In genomic region chr7:66503551-66504031, GRCh38 we compare ENCODE assay signal across 17 cellular contexts.
"Had no signal": no experiment of that assay in that cellular context is flagged by ENCODE, and none has a peak within 500 bp of the region (broad histone marks: within the 10 kb centered on the region; RNA-seq: fewer than 3 reads in every experiment).

No MANE protein-coding gene starts in this region.

- H3K9me3 ChIP-seq: breast epithelium, esophagus muscularis mucosa, upper lobe of left lung had no signal

- H3K27ac Mint-ChIP-seq: activated naive CD8-positive, alpha-beta T cell treated with anti-CD3 and anti-CD28 coated beads for 36 hours; immature natural killer cell; memory B cell; nephron progenitor cell; WTC11 had no signal

- H3K79me2 ChIP-seq: hepatocyte, parathyroid adenoma had no signal

- H3K9ac ChIP-seq: parathyroid adenoma had no signal

- H3K36me3 Mint-ChIP-seq: immature natural killer cell, memory B cell, WTC11 had no signal

- H3K4me2 ChIP-seq: hepatocyte had no signal

- H3K27me3 ChIP-seq: hepatocyte had no signal

- H3K4me3 Mint-ChIP-seq: activated naive CD8-positive, alpha-beta T cell treated with anti-CD3 and anti-CD28 coated beads for 36 hours; memory B cell; nephron progenitor cell; WTC11 had no signal

- H3K4me1 ChIP-seq: breast epithelium, parathyroid adenoma had no signal

- H3K9me3 Mint-ChIP-seq: activated naive CD8-positive, alpha-beta T cell treated with anti-CD3 and anti-CD28 coated beads for 36 hours; memory B cell; nephron progenitor cell; WTC11 had no signal

- H2AFZ ChIP-seq: hepatocyte, parathyroid adenoma had no signal

- H3K36me3 ChIP-seq: breast epithelium, esophagus muscularis mucosa, upper lobe of left lung had no signal

- DNase-seq: activated naive CD4-positive, alpha-beta T cell; activated naive CD8-positive, alpha-beta T cell treated with anti-CD3 and anti-CD28 coated beads for 36 hours; activated T-cell treated with anti-CD3 and anti-CD28 coated beads, Interleukin-2, amount 50 U/mL, for 1 hour; glutamatergic neuron; immature natural killer cell; nephron progenitor cell; stimulated activated CD4-positive, alpha-beta T cell treated with anti-CD3 and anti-CD28 coated beads, Interleukin-4, amount 100 ng/mL, for 1 hour; stimulated activated naive CD4-positive, alpha-beta T cell; T-helper 1 cell had no signal

- H3K4me3 ChIP-seq: breast epithelium, coronary artery, esophagus muscularis mucosa, hepatocyte, upper lobe of left lung had no signal

- H3K27ac ChIP-seq: breast epithelium, coronary artery, esophagus muscularis mucosa, hepatocyte, parathyroid adenoma, upper lobe of left lung had no signal
